In the genomic region with DNA sequence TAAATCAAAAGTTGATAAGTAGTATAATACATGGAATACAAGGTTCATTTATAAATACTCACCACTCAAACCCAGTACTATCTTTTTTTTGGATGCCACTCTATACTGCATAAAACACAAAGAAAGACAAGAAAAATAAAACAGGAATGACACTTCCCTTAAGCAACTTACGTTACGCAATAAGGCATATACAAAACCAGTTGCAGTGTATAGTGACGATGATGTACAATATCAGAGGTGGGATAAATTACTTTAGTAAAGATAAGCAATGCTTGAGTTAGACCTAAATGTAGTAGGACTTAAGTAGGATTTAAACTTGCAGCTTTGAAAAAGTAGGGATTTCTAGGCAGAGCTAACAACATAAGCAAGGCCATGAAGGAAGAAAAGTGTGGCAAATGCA, we compare ENCODE assay signal across 23 cellular contexts.
DNase-seq lines count a peak whose midpoint lies in the region; ATAC-seq and TF ChIP-seq lines count a peak whose summit lies in the region.
"Had no signal": no experiment of that assay in that cellular context is flagged by ENCODE, and none has a peak within 500 bp of the region (broad histone marks: within the 10 kb centered on the region; RNA-seq: fewer than 3 reads in every experiment).

No MANE protein-coding gene starts in this region.

- peaks cover 21% of the 10 kb centered on the region; the same call in 2 of the 3 replicates for H3K9me3 Mint-ChIP-seq in GM23338

- POLR2A ChIA-PET in A673 (lab: Charles Lee; ENCODE audit: low non-redundant PET): no interaction called here
- POLR2A ChIA-PET in PC-3 (lab: Charles Lee; ENCODE audit: unreplicated experiment): no interaction called here

- H3K4me3 Mint-ChIP-seq in GM23338: no peak overlapping the region
- H3K4me3 Mint-ChIP-seq: activated B cell treated with CpG ODN at 0.5 μM for 24 hours; activated T-cell treated with anti-CD3 and anti-CD28 coated beads, Interleukin-2, amount 50 U/mL, for 24 hours; CD8-positive, alpha-beta T cell; nephron had no signal

- no peak overlapping the region for H3K9ac ChIP-seq in PC-3 (ENCODE audit: low read length)

- H4K20me1 ChIP-seq in GM23338 (replicated peaks; ENCODE audit: insufficient read depth): no peaks in the 10 kb centered on the region
- no peaks in the 10 kb centered on the region for H4K20me1 ChIP-seq in PC-3 (ENCODE audit: low read length)

- no peaks in the 10 kb centered on the region for H3K27me3 ChIP-seq in A673 (replicated peaks; ENCODE audit: insufficient read depth, low read depth, low read length, poor library complexity)
- no peaks in the 10 kb centered on the region; the same call in 1 of the 2 replicates for H3K27me3 ChIP-seq in GM23338 (ENCODE audit: insufficient read depth)
- H3K27me3 ChIP-seq in PC-3 (ENCODE audit: low read length): no peaks in the 10 kb centered on the region
- H3K27me3 ChIP-seq: esophagus muscularis mucosa, SJSA1, stomach had no signal

- H2AFZ ChIP-seq in GM23338: no peak overlapping the region
- no peak overlapping the region for H2AFZ ChIP-seq in PC-3 (ENCODE audit: low read length)

- peak overlapping the region; percentile 50; the same call in 1 of the 2 replicates for H3K27ac Mint-ChIP-seq in GM23338
- H3K27ac Mint-ChIP-seq: activated B cell treated with CpG ODN at 0.5 μM for 24 hours; activated T-cell treated with anti-CD3 and anti-CD28 coated beads, Interleukin-2, amount 50 U/mL, for 24 hours; CD8-positive, alpha-beta T cell; nephron; progenitor cell of endocrine pancreas had no signal

- H3K27ac ChIP-seq in A673 (ENCODE audit: low read depth, low read length, poor library complexity, severe bottlenecking): no peak overlapping the region
- H3K27ac ChIP-seq in GM23338 (ENCODE audit: low read depth): peak overlapping the region; percentile 28; the same call in 1 of the 2 replicates
- peak overlapping the region; percentile 83 for H3K27ac ChIP-seq in PC-3 (ENCODE audit: low read length)
- H3K27ac ChIP-seq in epithelial cell of prostate: peak overlapping the region; percentile 22
- H3K27ac ChIP-seq: esophagus muscularis mucosa, SJSA1, stomach had no signal

- H3F3A ChIP-seq in GM23338 (replicated peaks; ENCODE audit: low read depth) (no peaks in the 10 kb centered on the region), PC-3 (ENCODE audit: low read length, unreplicated experiment) (no peaks in the 10 kb centered on the region)

- H3K9me3 ChIP-seq in A673 (ENCODE audit: low read depth, low read length, poor library complexity, severe bottlenecking) (no peaks in the 10 kb centered on the region), PC-3 (ENCODE audit: low read length) (no peaks in the 10 kb centered on the region)
- H3K9me3 ChIP-seq: esophagus muscularis mucosa, SJSA1, stomach had no signal

- H3K4me2 ChIP-seq in GM23338 (peak overlapping the region; percentile 4; the same call in 1 of the 2 replicates), PC-3 (ENCODE audit: low read length) (peak overlapping the region; percentile 40; the same call in 1 of the 2 replicates)

- peaks cover 13% of the 10 kb centered on the region for H3K4me1 Mint-ChIP-seq in GM23338
- H3K4me1 Mint-ChIP-seq: activated B cell treated with CpG ODN at 0.5 μM for 24 hours, nephron had no signal

- CTCF ChIA-PET in A673 (lab: Charles Lee) (no interaction called here), PC-3 (lab: Charles Lee) (no interaction called here)

- TF ChIP-seq CTCF in A673 (conservative IDR thresholded peaks at IDR 0.05; ENCODE audit: low read depth, low read length) (no peak), GM23338 (conservative IDR thresholded peaks at IDR 0.05; ENCODE audit: low read depth in 2 of 2) (no peak), PC-3 (conservative IDR thresholded peaks at IDR 0.05; ENCODE audit: low read depth, low read length) (no peak)

- H3K4me3 ChIP-seq in A673 (ENCODE audit: low read depth, low read length, poor library complexity, severe bottlenecking) (no peak overlapping the region), GM23338 (no peak overlapping the region), PC-3 (ENCODE audit: low read length) (no peak overlapping the region)
- H3K4me3 ChIP-seq: esophagus muscularis mucosa, SJSA1, stomach had no signal

- no peaks in the 10 kb centered on the region for H3K9me2 ChIP-seq in GM23338 (ENCODE audit: insufficient read depth)
- no peaks in the 10 kb centered on the region for H3K9me2 ChIP-seq in PC-3 (replicated peaks; ENCODE audit: low read length)

- peak; percentile 20 for DNase-seq in A673 (ENCODE audit: low spot score)
- no peak for DNase-seq in GM23338 (ENCODE audit: low spot score)
- DNase-seq in PC-3: no peak
- DNase-seq in epithelial cell of prostate (ENCODE audit: low read depth, low spot score): no peak
- DNase-seq in DMS114 treated with DMSO at 0.1 percent for 48 hours (lab: John Stamatoyannopoulos, UW; ENCODE audit: unreplicated experiment): no peak
- no peak for DNase-seq in NCI-H2171 (lab: John Stamatoyannopoulos, UW)
- DNase-seq: activated B cell treated with CpG ODN at 0.5 μM for 24 hours; activated naive CD4-positive, alpha-beta T cell treated with Interleukin-2 at 50 U/mL for 16 hours; activated T-cell treated with anti-CD3 and anti-CD28 coated beads, Interleukin-2, amount 50 U/mL, for 24 hours; anterior cingulate cortex; CD8-positive, alpha-beta T cell; left colon; midbrain; NCI-H1436 treated with DMSO at 0.1 percent for 48 hours; NCI-H748 treated with DMSO at 0.1 percent for 48 hours; stimulated activated CD4-positive, alpha-beta T cell treated with anti-CD3 and anti-CD28 coated beads, Interleukin-1b, Interleukin-23, amount 100 ng/mL, for 48 hours; stomach had no signal

- H3K27me3 Mint-ChIP-seq in GM23338 (ENCODE audit: insufficient read depth, low read depth, poor library complexity): no peaks in the 10 kb centered on the region
- H3K27me3 Mint-ChIP-seq: activated B cell treated with CpG ODN at 0.5 μM for 24 hours; activated T-cell treated with anti-CD3 and anti-CD28 coated beads, Interleukin-2, amount 50 U/mL, for 24 hours; progenitor cell of endocrine pancreas had no signal

- no peaks in the 10 kb centered on the region for H3K79me2 ChIP-seq in GM23338 (replicated peaks; ENCODE audit: insufficient read depth)
- no peaks in the 10 kb centered on the region for H3K79me2 ChIP-seq in PC-3 (ENCODE audit: low read length)

- peaks cover 21% of the 10 kb centered on the region for H3K36me3 Mint-ChIP-seq in GM23338 (ENCODE audit: low read depth)
- H3K36me3 Mint-ChIP-seq: CD8-positive, alpha-beta T cell had no signal

- intact Hi-C loops in A673 (cut with micrococcal nuclease; ENCODE audit: unreplicated experiment): no loop called here
- intact Hi-C loops in PC-3 (cut with micrococcal nuclease): no loop called here

- H3K4me1 ChIP-seq in A673 (ENCODE audit: insufficient read depth, low read length, poor library complexity, severe bottlenecking): no peaks in the 10 kb centered on the region
- H3K4me1 ChIP-seq in GM23338 (ENCODE audit: insufficient read depth): peaks cover 8% of the 10 kb centered on the region; the same call in 1 of the 2 replicates
- H3K4me1 ChIP-seq in PC-3 (ENCODE audit: insufficient read depth, low read length): peaks cover 16% of the 10 kb centered on the region
- H3K4me1 ChIP-seq: esophagus muscularis mucosa, stomach had no signal

- ATAC-seq in GM23338 (no peak), PC-3 (no peak), HG03457 (IDR thresholded peaks at IDR 0.05; ENCODE audit: unreplicated experiment) (no peak)
- no peak for ATAC-seq in activated CD4-positive, CD25-positive, alpha-beta regulatory T cell treated with anti-CD3 and anti-CD28 coated beads, Interleukin-2, amount 50 U/mL, for 24 hours
- ATAC-seq: CD8-positive, alpha-beta T cell; left colon had no signal

- no peaks in the 10 kb centered on the region for H3K36me3 ChIP-seq in A673 (ENCODE audit: insufficient read depth, low read length, poor library complexity, severe bottlenecking)
- H3K36me3 ChIP-seq in GM23338 (ENCODE audit: insufficient read depth): no peaks in the 10 kb centered on the region
- no peaks in the 10 kb centered on the region for H3K36me3 ChIP-seq in PC-3 (ENCODE audit: low read depth, low read length)
- H3K36me3 ChIP-seq: esophagus muscularis mucosa, SJSA1, stomach had no signal

- BruUV-seq in A673 (replicated peaks; lab: Mats Ljungman, UMichigan): no TSS peak
- BruUV-seq in PC-3 (replicated peaks; lab: Mats Ljungman, UMichigan): no TSS peak

TF ChIP-seq in GM23338, 12 proteins besides CTCF, POLR2A, EP300 and RAD21:
- TF ChIP-seq JUNB (IDR thresholded peaks at IDR 0.05; ENCODE audit: unreplicated experiment): no peak
TF ChIP-seq in GM23338: peak in this region for 0.
